8 cellular contexts compared by ENCODE assay signal in the genomic region with DNA sequence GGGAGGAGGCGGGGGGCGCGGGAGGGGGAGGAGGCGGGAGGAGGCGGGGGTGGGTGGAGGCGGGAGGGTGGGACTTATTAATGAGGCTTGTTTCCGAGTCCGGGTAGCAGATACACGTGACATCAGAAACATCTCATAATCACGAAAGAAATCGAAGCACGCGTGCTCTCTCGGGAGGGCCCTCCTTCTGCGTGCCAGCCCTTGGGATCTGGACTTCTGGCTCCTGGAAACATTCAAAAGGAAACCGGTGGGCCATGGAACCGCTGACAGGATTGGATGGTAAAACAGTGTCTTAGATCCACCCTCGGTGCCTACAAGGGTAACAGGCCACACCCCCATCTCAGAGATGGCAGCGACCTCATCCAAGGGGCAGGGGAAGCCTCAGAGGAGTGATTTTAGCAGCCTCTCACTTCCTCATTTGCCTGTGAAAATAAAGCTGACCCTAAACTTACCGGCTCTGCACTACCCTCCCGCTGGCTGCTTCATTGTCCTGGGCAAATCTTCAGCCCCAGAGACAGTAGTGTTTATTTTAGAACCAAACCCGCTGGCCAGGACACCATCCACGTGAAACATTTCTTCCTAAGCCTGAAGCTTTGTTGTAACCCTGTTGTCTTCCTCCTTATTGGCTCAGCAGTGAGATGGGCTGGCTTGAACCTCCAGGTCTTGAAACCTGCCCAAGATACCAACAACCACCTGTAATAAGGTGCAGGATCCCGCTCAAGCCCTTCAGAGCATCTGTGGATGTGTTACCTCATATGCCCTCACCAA.
DNase-seq lines count a peak whose midpoint lies in the region; ATAC-seq and TF ChIP-seq lines count a peak whose summit lies in the region.

No MANE protein-coding gene starts in this region.

- ATAC-seq in GM21390 (IDR thresholded peaks at IDR 0.05; ENCODE audit: unreplicated experiment) (peak; percentile 88), heart right ventricle (peak; percentile 62 to 81 (median 76))

- no peak for TF ChIP-seq CTCF in heart right ventricle (IDR thresholded peaks at IDR 0.05)
- TF ChIP-seq CTCF in prostate gland (IDR thresholded peaks at IDR 0.05) = no peak
- TF ChIP-seq CTCF in uterus (IDR thresholded peaks at IDR 0.05) = no peak

- H3K4me1 Mint-ChIP-seq in activated naive CD8-positive, alpha-beta T cell treated with anti-CD3 and anti-CD28 coated beads for 36 hours = peaks cover 21% of the 10 kb centered on the region

- peak; percentile 91 for DNase-seq in Caki2 (ENCODE audit: low read depth)
- DNase-seq in HUDEP-2 (lab: John Stamatoyannopoulos, UW; ENCODE audit: unreplicated experiment in 76 of 76) = peak in 70 of 76 experiments; percentile 40 to 85 (median 68)
- DNase-seq in SK-MEL-5 (ENCODE audit: low read depth, low spot score) = peak; percentile 94
- DNase-seq in activated naive CD8-positive, alpha-beta T cell treated with anti-CD3 and anti-CD28 coated beads for 36 hours = peak; percentile 26
- peak; percentile 59 to 69 for DNase-seq in heart right ventricle
- peak; percentile 88 for DNase-seq in prostate gland (ENCODE audit: low spot score)
- DNase-seq in uterus = peak; percentile 72 to 86

- in situ Hi-C loops in Caki2 (cut with HindIII; ENCODE audit: low pct_unique_long_range_greater_than_20kb, low sequenced_read_pairs) (no loop called here), SK-MEL-5 (cut with HindIII; ENCODE audit: low pct_unique_long_range_greater_than_20kb, low sequenced_read_pairs) (no loop called here)

- H3K27ac ChIP-seq in heart right ventricle (peak overlapping the region; percentile 80 to 94 (median 89)), prostate gland (peak overlapping the region; percentile 94), uterus (peak overlapping the region; percentile 96 to 99)

- TF ChIP-seq POLR2A in prostate gland (IDR thresholded peaks at IDR 0.05) = no peak
- TF ChIP-seq POLR2A in uterus (IDR thresholded peaks at IDR 0.05) = no peak

- 9 to 15% methylated on average over 18 of the region's 24 CpGs for WGBS in heart right ventricle, 2 donors
- 2% methylated on average over 18 of the region's 24 CpGs for WGBS in prostate gland

- H3K27me3 Mint-ChIP-seq in activated naive CD8-positive, alpha-beta T cell treated with anti-CD3 and anti-CD28 coated beads for 36 hours = peaks cover 3% of the 10 kb centered on the region

- peaks cover 0 to 32% (median 25%) of the 10 kb centered on the region in 9 donors for H3K4me1 ChIP-seq in heart right ventricle
- peaks cover 26% of the 10 kb centered on the region for H3K4me1 ChIP-seq in prostate gland (replicated peaks)
- H3K4me1 ChIP-seq in uterus = peaks cover 16 to 17% of the 10 kb centered on the region in 2 donors

- peak overlapping the region; percentile 62 for H3K27ac Mint-ChIP-seq in activated naive CD8-positive, alpha-beta T cell treated with anti-CD3 and anti-CD28 coated beads for 36 hours

- peaks cover 3% of the 10 kb centered on the region for H3K9me3 Mint-ChIP-seq in activated naive CD8-positive, alpha-beta T cell treated with anti-CD3 and anti-CD28 coated beads for 36 hours

- intact Hi-C loops in heart right ventricle (cut with DNase I) = loop anchor here in 2 of 10 donors (5.0 to 10.0 kb wide), 3 partner anchors 74 to 241 kb away; partner anchors contain the start of genes BPHL (in 1 of the 2) and SLC22A23 (in 1 of the 2)
- intact Hi-C loops in prostate gland (cut with DNase I) = loop anchor here (5.0 kb wide), 1 partner anchor 101 kb away; the partner anchor contains the start of gene SLC22A23
- intact Hi-C loops in uterus (cut with DNase I; ENCODE audit: low total_unique reads) = no loop called here

- no peaks in the 10 kb centered on the region for H3K9me3 ChIP-seq in heart right ventricle
- no peaks in the 10 kb centered on the region for H3K9me3 ChIP-seq in prostate gland
- H3K9me3 ChIP-seq in uterus = no peaks in the 10 kb centered on the region

- H3K27me3 ChIP-seq in heart right ventricle (no peaks in the 10 kb centered on the region), prostate gland (replicated peaks; ENCODE audit: insufficient read depth) (no peaks in the 10 kb centered on the region), uterus (no peaks in the 10 kb centered on the region)

- no peaks in the 10 kb centered on the region for H3K36me3 Mint-ChIP-seq in activated naive CD8-positive, alpha-beta T cell treated with anti-CD3 and anti-CD28 coated beads for 36 hours

- H3K4me3 ChIP-seq in heart right ventricle = peak overlapping the region in 9 of 10 donors; percentile 25 to 54 (median 49)
- peak overlapping the region; percentile 13 to 22 for H3K4me3 ChIP-seq in prostate gland
- peak overlapping the region; percentile 10 to 27 for H3K4me3 ChIP-seq in uterus

- peak overlapping the region; percentile 62 for H3K4me3 Mint-ChIP-seq in activated naive CD8-positive, alpha-beta T cell treated with anti-CD3 and anti-CD28 coated beads for 36 hours

- H3K36me3 ChIP-seq in heart right ventricle = no peaks in the 10 kb centered on the region
- no peaks in the 10 kb centered on the region for H3K36me3 ChIP-seq in prostate gland
- no peaks in the 10 kb centered on the region for H3K36me3 ChIP-seq in uterus

Comparison
In these comparisons a context has a peak if more than half of its experiments do, and no peak if none do; other contexts are left out.
1. Peak in every context shown above with its lines: DNase-seq, ATAC-seq, H3K4me3 ChIP-seq and H3K27ac ChIP-seq.
2. DNase-seq: peak in every context shown above with its lines; median percentile 94 in SK-MEL-5; 91 in Caki2; 88 in prostate gland; 79 in uterus; 68 in HUDEP-2; 64 in heart right ventricle; 26 in activated naive CD8-positive, alpha-beta T cell treated with anti-CD3 and anti-CD28 coated beads for 36 hours.